8 cellular contexts compared by ENCODE assay signal in the genomic region with DNA sequence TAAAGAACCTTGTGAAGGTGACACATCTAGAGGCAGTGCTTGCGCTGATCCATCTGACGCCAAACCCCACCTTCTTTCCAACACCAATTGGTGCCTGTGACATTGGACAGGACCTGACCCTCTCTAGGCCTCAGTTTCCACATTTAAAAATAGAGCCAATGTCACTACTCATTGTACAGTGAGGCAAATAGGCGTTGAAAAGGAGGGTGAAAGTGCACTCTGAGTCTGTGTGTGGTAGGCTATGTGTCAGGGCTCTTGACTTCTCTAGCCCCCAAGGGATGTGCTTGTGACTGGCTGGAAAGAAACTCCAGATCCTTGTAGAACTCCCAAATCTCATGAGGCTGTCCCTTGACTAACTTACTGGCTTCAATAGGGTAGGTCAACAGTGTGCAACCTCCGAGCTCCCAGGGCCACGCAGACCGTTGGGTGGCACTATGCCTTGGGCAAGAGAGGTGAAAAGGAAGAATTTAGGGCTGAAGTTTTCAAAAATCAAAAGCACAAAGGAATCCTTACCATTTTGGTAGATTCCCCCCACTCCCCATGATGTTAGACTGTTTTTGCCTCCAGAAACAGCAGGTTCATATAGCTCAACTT. TPM values are rescaled to one million over a fixed set of nuclear protein-coding genes. Genes with fewer than 3 reads are reported as not detected.
A peak's percentile ranks its signal among the peaks of the same experiment; 100 is the strongest.
DNase-seq lines count a peak whose midpoint lies in the region; ATAC-seq, FAIRE-seq and TF ChIP-seq lines count a peak whose summit lies in the region.

No MANE protein-coding gene starts in this region.

- peaks cover 19% of the 10 kb centered on the region for H3K4me1 ChIP-seq in astrocyte (ENCODE audit: insufficient read depth, low read length)
- peaks cover 5 to 37% (median 33%) of the 10 kb centered on the region in 5 donors for H3K4me1 ChIP-seq in subcutaneous abdominal adipose tissue (ENCODE audit: control insufficient read depth in 5 of 5, insufficient read depth in 5 of 5, low read length in 5 of 5)

- no peak for ATAC-seq in GM18505 (IDR thresholded peaks at IDR 0.05; ENCODE audit: unreplicated experiment)

- peak overlapping the region; percentile 89 for H3K4me3 Mint-ChIP-seq in activated T-cell treated with anti-CD3 and anti-CD28 coated beads, Interleukin-2, amount 50 U/mL, for 24 hours
- H3K4me3 Mint-ChIP-seq in astrocyte (ENCODE audit: unreplicated experiment): peak overlapping the region; percentile 96

- peaks cover 27% of the 10 kb centered on the region for H4K20me1 ChIP-seq in astrocyte (ENCODE audit: insufficient read depth, low read length)

- peaks cover 81% of the 10 kb centered on the region for H3K36me3 Mint-ChIP-seq in activated T-cell treated with anti-CD3 and anti-CD28 coated beads, Interleukin-2, amount 50 U/mL, for 24 hours (ENCODE audit: low read depth)
- H3K36me3 Mint-ChIP-seq in astrocyte (ENCODE audit: low read depth, unreplicated experiment): peaks cover 17% of the 10 kb centered on the region

- peaks cover 24% of the 10 kb centered on the region for H3K79me2 ChIP-seq in astrocyte (ENCODE audit: insufficient read depth, low read length)

- H3K4me3 ChIP-seq in astrocyte (ENCODE audit: insufficient read depth, low read depth, low read length) (peak overlapping the region; percentile 83), subcutaneous abdominal adipose tissue (ENCODE audit: low read depth in 1 of 5, low read length in 5 of 5) (peak overlapping the region; percentile 73 to 92 (median 79))

- H3K9me3 ChIP-seq in astrocyte (ENCODE audit: insufficient read depth, low read depth, low read length) (no peaks in the 10 kb centered on the region), subcutaneous abdominal adipose tissue (ENCODE audit: control insufficient read depth in 5 of 5, low read length in 5 of 5) (no peaks in the 10 kb centered on the region)

- no peaks in the 10 kb centered on the region for H3K9me3 Mint-ChIP-seq in activated T-cell treated with anti-CD3 and anti-CD28 coated beads, Interleukin-2, amount 50 U/mL, for 24 hours
- no peaks in the 10 kb centered on the region for H3K9me3 Mint-ChIP-seq in astrocyte (ENCODE audit: unreplicated experiment)

- H3K27me3 Mint-ChIP-seq in activated T-cell treated with anti-CD3 and anti-CD28 coated beads, Interleukin-2, amount 50 U/mL, for 24 hours: no peaks in the 10 kb centered on the region
- H3K27me3 Mint-ChIP-seq in astrocyte (ENCODE audit: low read depth, unreplicated experiment): no peaks in the 10 kb centered on the region

- peak overlapping the region; percentile 98 for H3K4me2 ChIP-seq in astrocyte (ENCODE audit: low read length)

- no peak for TF ChIP-seq POLR2A in GM18505 (IDR thresholded peaks at IDR 0.05; ENCODE audit: borderline replicate concordance, extremely low read depth, insufficient read depth, insufficient read length)

- H3K27ac ChIP-seq in astrocyte (ENCODE audit: low read depth, low read length) (peak overlapping the region; percentile 82), subcutaneous abdominal adipose tissue (ENCODE audit: low read depth, low read length) (peak overlapping the region; percentile 99)

- peaks cover 35% of the 10 kb centered on the region for H3K4me1 Mint-ChIP-seq in activated T-cell treated with anti-CD3 and anti-CD28 coated beads, Interleukin-2, amount 50 U/mL, for 24 hours (ENCODE audit: low read depth)
- peaks cover 23% of the 10 kb centered on the region for H3K4me1 Mint-ChIP-seq in astrocyte (ENCODE audit: low read depth, unreplicated experiment)

- H3K9ac ChIP-seq in astrocyte (ENCODE audit: low read length): peak overlapping the region; percentile 94
- H3K9ac ChIP-seq in subcutaneous abdominal adipose tissue (ENCODE audit: low read length in 5 of 5): peak overlapping the region; percentile 68 to 97 (median 94)

- H2AFZ ChIP-seq in astrocyte (ENCODE audit: low read depth, low read length): peak overlapping the region; percentile 99

- H3K27me3 ChIP-seq in astrocyte (ENCODE audit: insufficient read depth, low read length) (no peaks in the 10 kb centered on the region), subcutaneous abdominal adipose tissue (ENCODE audit: control insufficient read depth in 5 of 5, insufficient read depth in 4 of 5, low read length in 5 of 5) (no peaks in the 10 kb centered on the region)

- TF ChIP-seq CTCF in astrocyte (IDR thresholded peaks at IDR 0.05; ENCODE audit: insufficient read depth, low read depth, low read length): no peak

- peak overlapping the region; percentile 95 for H3K27ac Mint-ChIP-seq in activated T-cell treated with anti-CD3 and anti-CD28 coated beads, Interleukin-2, amount 50 U/mL, for 24 hours
- H3K27ac Mint-ChIP-seq in astrocyte (ENCODE audit: unreplicated experiment): peak overlapping the region; percentile 98

- H3K36me3 ChIP-seq in astrocyte (ENCODE audit: insufficient read depth, low read length): peaks cover 24% of the 10 kb centered on the region
- H3K36me3 ChIP-seq in subcutaneous abdominal adipose tissue (ENCODE audit: control insufficient read depth in 5 of 5, insufficient read depth in 5 of 5, low read length in 5 of 5): peaks cover 3 to 33% (median 29%) of the 10 kb centered on the region in 5 donors

- DNase-seq in activated T-cell treated with anti-CD3 and anti-CD28 coated beads, Interleukin-2, amount 50 U/mL, for 24 hours: no peak
- no peak for DNase-seq in activated T-cell treated with anti-CD3 and anti-CD28 coated beads for 4 hours
- no peak for DNase-seq in astrocyte (ENCODE audit: low read depth)
- DNase-seq in islet precursor cell: peak; percentile 66
- DNase-seq in KG1 (lab: John Stamatoyannopoulos, UW): no peak
- no peak for DNase-seq in NCI-H510A treated with DMSO at 0.1 percent for 48 hours (lab: John Stamatoyannopoulos, UW)

- FAIRE-seq in astrocyte (lab: Jason Lieb, UNC): no peak

RNA-seq across cellular contexts. Expression of gene FAM219B, which starts 0.7 kb away (rescaled TPM):
- 86.4 and 97.1 TPM in 2 replicates for total RNA-seq in astrocyte

RNA-seq across cellular contexts. Expression of gene MPI, which starts 17.5 kb away (rescaled TPM):
- total RNA-seq in astrocyte: 25.9 and 29.2 TPM in 2 replicates

RNA-seq across cellular contexts. Expression of gene COX5A, which starts 30.5 kb away (rescaled TPM):
- 192 and 207 TPM in 2 replicates for total RNA-seq in astrocyte

RNA-seq across cellular contexts. Expression of gene SCAMP2, which starts 34.2 kb away (rescaled TPM):
- total RNA-seq in astrocyte: 56.4 and 58.7 TPM in 2 replicates

RNA-seq across cellular contexts. Expression of gene RPP25, which starts 49.2 kb away (rescaled TPM):
- 4.1 and 4.7 TPM in 2 replicates for total RNA-seq in astrocyte
